ENCODE assay signal across 2 cellular contexts in the genomic region with DNA sequence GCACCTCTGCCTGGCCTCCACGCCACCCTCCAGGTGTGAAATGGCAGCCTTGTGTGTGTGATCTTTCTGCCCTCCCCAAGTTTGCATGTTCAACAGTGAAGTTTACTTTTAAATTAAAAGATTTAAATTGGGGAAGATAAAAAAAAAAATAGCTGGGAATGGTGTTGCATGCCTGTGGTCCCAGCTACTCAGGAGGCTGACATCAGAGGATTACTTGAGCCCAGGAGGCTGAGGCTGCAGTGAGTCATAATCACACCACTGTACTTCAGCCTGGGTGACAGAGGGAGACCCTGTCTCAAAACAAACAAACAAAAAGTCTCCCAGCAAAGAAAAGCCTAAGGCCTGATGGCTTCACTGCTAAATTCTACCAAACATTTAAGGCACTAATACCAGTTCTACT.
A peak's percentile ranks its signal among the peaks of the same experiment; 100 is the strongest.
TF ChIP-seq lines count a peak whose summit lies in the region.

No MANE protein-coding gene starts in this region.

TF ChIP-seq in IMR-90, 13 proteins besides CTCF, POLR2A, EP300 and RAD21:
- TF ChIP-seq CHD1 (IDR thresholded peaks at IDR 0.05; ENCODE audit: low read depth, low read length) (no peak), FOS (IDR thresholded peaks at IDR 0.05; ENCODE audit: low read depth, low read length) (no peak), CEBPB (IDR thresholded peaks at IDR 0.05; ENCODE audit: low read depth, low read length) (no peak), SMC3 (IDR thresholded peaks at IDR 0.05; ENCODE audit: low read depth, low read length) (no peak), MXI1 (IDR thresholded peaks at IDR 0.05; ENCODE audit: borderline replicate concordance, low read depth, low read length) (no peak), RCOR1 (IDR thresholded peaks at IDR 0.05; ENCODE audit: insufficient replicate concordance, low read length) (no peak), MAFK (IDR thresholded peaks at IDR 0.05; ENCODE audit: low read depth, low read length) (no peak)
- TF ChIP-seq, protein P1, sequence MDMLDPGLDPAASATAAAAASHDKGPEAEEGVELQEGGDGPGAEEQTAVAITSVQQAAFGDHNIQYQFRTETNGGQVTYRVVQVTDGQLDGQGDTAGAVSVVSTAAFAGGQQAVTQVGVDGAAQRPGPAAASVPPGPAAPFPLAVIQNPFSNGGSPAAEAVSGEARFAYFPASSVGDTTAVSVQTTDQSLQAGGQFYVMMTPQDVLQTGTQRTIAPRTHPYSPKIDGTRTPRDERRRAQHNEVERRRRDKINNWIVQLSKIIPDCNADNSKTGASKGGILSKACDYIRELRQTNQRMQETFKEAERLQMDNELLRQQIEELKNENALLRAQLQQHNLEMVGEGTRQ (IDR thresholded peaks at IDR 0.05; ENCODE audit: low read depth, low read length), result no peak
- TF ChIP-seq, protein P2, sequence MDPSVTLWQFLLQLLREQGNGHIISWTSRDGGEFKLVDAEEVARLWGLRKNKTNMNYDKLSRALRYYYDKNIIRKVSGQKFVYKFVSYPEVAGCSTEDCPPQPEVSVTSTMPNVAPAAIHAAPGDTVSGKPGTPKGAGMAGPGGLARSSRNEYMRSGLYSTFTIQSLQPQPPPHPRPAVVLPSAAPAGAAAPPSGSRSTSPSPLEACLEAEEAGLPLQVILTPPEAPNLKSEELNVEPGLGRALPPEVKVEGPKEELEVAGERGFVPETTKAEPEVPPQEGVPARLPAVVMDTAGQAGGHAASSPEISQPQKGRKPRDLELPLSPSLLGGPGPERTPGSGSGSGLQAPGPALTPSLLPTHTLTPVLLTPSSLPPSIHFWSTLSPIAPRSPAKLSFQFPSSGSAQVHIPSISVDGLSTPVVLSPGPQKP (IDR thresholded peaks at IDR 0.05; ENCODE audit: borderline replicate concordance, low read depth, low read length), result no peak

TF ChIP-seq in K562, 482 proteins besides CTCF, POLR2A, EP300 and RAD21:
- TF ChIP-seq JUND (IDR thresholded peaks at IDR 0.05; ENCODE audit: borderline replicate concordance, low read depth, low read length) (peak; percentile 50; the same call in 1 of the 2 replicates), JUND (tag; IDR thresholded peaks at IDR 0.05; ENCODE audit: borderline replicate concordance, low read depth, low read length) (peak; percentile 12; the same call in 1 of the 3 replicates), FOSL1 (tag; conservative IDR thresholded peaks at IDR 0.05) (peak; percentile 55; the same call in 1 of the 2 replicates), ESRRA (IDR thresholded peaks at IDR 0.05; ENCODE audit: borderline replicate concordance, low read depth) (no peak), RBM39 (optimal IDR thresholded peaks at IDR 0.05; ENCODE audit: low read depth, low read length) (no peak)
- TF ChIP-seq, protein P3, sequence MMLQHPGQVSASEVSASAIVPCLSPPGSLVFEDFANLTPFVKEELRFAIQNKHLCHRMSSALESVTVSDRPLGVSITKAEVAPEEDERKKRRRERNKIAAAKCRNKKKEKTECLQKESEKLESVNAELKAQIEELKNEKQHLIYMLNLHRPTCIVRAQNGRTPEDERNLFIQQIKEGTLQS (IDR thresholded peaks at IDR 0.05), result peak; percentile 69; the same call in 1 of the 2 replicates
- TF ChIP-seq, protein P3 (CRISPR knock-in tag; conservative IDR thresholded peaks at IDR 0.05), result no peak
- TF ChIP-seq, protein P4, sequence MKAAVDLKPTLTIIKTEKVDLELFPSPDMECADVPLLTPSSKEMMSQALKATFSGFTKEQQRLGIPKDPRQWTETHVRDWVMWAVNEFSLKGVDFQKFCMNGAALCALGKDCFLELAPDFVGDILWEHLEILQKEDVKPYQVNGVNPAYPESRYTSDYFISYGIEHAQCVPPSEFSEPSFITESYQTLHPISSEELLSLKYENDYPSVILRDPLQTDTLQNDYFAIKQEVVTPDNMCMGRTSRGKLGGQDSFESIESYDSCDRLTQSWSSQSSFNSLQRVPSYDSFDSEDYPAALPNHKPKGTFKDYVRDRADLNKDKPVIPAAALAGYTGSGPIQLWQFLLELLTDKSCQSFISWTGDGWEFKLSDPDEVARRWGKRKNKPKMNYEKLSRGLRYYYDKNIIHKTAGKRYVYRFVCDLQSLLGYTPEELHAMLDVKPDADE (conservative IDR thresholded peaks at IDR 0.05; ENCODE audit: control insufficient read depth, low read depth, low read length), result no peak
